In the genomic region with DNA sequence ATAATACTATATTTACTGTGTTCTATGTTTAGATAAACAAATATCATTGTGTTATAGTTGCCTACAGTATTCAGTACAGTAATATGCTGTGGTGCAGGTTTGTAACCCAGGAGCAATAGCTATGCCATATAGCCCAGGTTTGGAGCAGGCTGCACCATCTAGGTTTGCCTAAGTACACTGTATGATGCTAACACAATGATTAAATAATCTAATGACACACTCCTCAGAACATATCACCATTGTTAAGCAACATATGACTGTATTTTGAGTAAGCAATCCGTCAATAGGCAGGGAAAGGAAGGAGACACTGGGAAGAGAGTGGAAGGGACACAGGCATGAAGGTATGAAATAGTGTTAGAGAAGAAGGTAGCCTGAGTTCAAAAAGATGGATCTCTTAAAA, we compare ENCODE assay signal across 7 cellular contexts.
"Had no signal": no experiment of that assay in that cellular context is flagged by ENCODE, and none has a peak within 500 bp of the region (broad histone marks: within the 10 kb centered on the region; RNA-seq: fewer than 3 reads in every experiment).

No MANE protein-coding gene starts in this region.

- H3K4me3 ChIP-seq: GM23338 had no signal

- ATAC-seq: GM23338 had no signal

- H3K4me2 ChIP-seq: GM23338 had no signal

- FAIRE-seq: H1, H54, HTR-8/SVneo had no signal

- DNase-seq: H9, HCEC 1CT, KBM-7 had no signal

- H2AFZ ChIP-seq: GM23338 had no signal
